ENCODE assay signal across 1 cellular context in genomic region chr6:40160826-40161225, GRCh38.
TF ChIP-seq lines count a peak whose summit lies in the region.

No MANE protein-coding gene starts in this region.

TF ChIP-seq in K562, 482 proteins besides CTCF, POLR2A, EP300 and RAD21 (continued from another document):
- TF ChIP-seq PBX2 (CRISPR knock-in tag; IDR thresholded peaks at IDR 0.05; ENCODE audit: low read depth), result no peak
- TF ChIP-seq PBX2 (tag; conservative IDR thresholded peaks at IDR 0.05; ENCODE audit: low read depth), result peak; percentile 43; the same call in 1 of the 2 replicates
- no peak for TF ChIP-seq AFF4 (CRISPR knock-in tag; IDR thresholded peaks at IDR 0.05)
- no peak for TF ChIP-seq ZNF263 (CRISPR knock-in tag; IDR thresholded peaks at IDR 0.05; ENCODE audit: borderline replicate concordance)
- TF ChIP-seq SOX6 (IDR thresholded peaks at IDR 0.05), result no peak
- peak; percentile 77 for TF ChIP-seq PKNOX1 (IDR thresholded peaks at IDR 0.05)
TF ChIP-seq in K562: peak in this region for 4.
